18 cellular contexts compared by ENCODE assay signal in the genomic region with DNA sequence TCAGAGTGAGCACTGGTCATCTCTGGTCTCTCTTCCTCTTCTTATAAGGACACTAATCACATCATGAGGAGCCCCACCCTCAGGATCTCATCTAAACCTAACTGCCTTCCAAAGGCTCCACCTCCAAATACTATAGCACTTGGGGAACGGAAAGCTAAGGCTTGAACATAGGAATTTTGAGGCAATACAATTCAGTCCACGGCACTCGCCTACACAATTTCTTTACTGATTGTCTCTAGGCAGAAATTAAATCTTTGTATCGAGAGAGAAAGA.
"Had no signal": no experiment of that assay in that cellular context is flagged by ENCODE, and none has a peak within 500 bp of the region (broad histone marks: within the 10 kb centered on the region; RNA-seq: fewer than 3 reads in every experiment).

No MANE protein-coding gene starts in this region.

- H3K36me3 ChIP-seq: ascending aorta, breast epithelium, lower lobe of right lung, upper lobe of left lung had no signal

- H3K4me1 ChIP-seq: ascending aorta, breast epithelium had no signal

- DNase-seq: activated CD8-positive, alpha-beta memory T cell treated with anti-CD3 and anti-CD28 coated beads for 24 hours; activated CD8-positive, alpha-beta memory T cell treated with anti-CD3 and anti-CD28 coated beads, Interleukin-2, amount 50 U/mL, for 48 hours; activated effector memory CD4-positive, alpha-beta T cell treated with anti-CD3 and anti-CD28 coated beads, Interleukin-2, amount 50 U/mL, for 16 hours; activated naive CD4-positive, alpha-beta T cell treated with anti-CD3 and anti-CD28 coated beads, Interleukin-2, amount 50 U/mL, for 16 hours; activated T-cell treated with anti-CD3 and anti-CD28 coated beads, Interleukin-2, amount 50 U/mL, for 72 hours; erythroblast; foreskin melanocyte; hypothalamus; lower lobe of right lung; T-helper 1 cell; T-helper 9 cell; testis; upper lobe of left lung had no signal

- ATAC-seq: activated CD4-positive, CD25-positive, alpha-beta regulatory T cell treated with anti-CD3 and anti-CD28 coated beads, Interleukin-2, amount 50 U/mL, for 24 hours; activated T-cell treated with anti-CD3 and anti-CD28 coated beads, Interleukin-2, amount 50 U/mL, for 72 hours; lower lobe of right lung had no signal

- H3K27me3 ChIP-seq: ascending aorta, breast epithelium, testis, upper lobe of left lung had no signal

- H3K4me3 Mint-ChIP-seq: activated T-cell treated with anti-CD3 and anti-CD28 coated beads, Interleukin-2, amount 50 U/mL, for 72 hours; neural crest cell had no signal

- H3K9me3 ChIP-seq: ascending aorta, breast epithelium, testis, upper lobe of left lung had no signal

- H3K4me3 ChIP-seq: ascending aorta, breast epithelium, coronary artery, lower lobe of right lung, testis, upper lobe of left lung had no signal

- H3K27ac Mint-ChIP-seq: activated T-cell treated with anti-CD3 and anti-CD28 coated beads, Interleukin-2, amount 50 U/mL, for 72 hours had no signal

- H3K27ac ChIP-seq: ascending aorta, breast epithelium, coronary artery, lower lobe of right lung, testis, upper lobe of left lung had no signal

- H3K9me3 Mint-ChIP-seq: activated T-cell treated with anti-CD3 and anti-CD28 coated beads, Interleukin-2, amount 50 U/mL, for 72 hours had no signal
